Comparison of ENCODE assay signal across 24 cellular contexts in genomic region chr7:146414872-146415271, GRCh38.
"Had no signal": no experiment of that assay in that cellular context is flagged by ENCODE, and none has a peak within 500 bp of the region (broad histone marks: within the 10 kb centered on the region; RNA-seq: fewer than 3 reads in every experiment).

No MANE protein-coding gene starts in this region.

- H3K9me3 Mint-ChIP-seq: endodermal cell; nephron progenitor cell; stimulated activated naive CD8-positive, alpha-beta T cell treated with anti-CD3 and anti-CD28 coated beads, Interleukin-15, amount 100 ng/mL, for 72 hours had no signal

- H3K36me3 Mint-ChIP-seq: naive thymus-derived CD4-positive, alpha-beta T cell; stimulated activated naive B cell treated with anti-CD40 and anti-IgM and Interleukin-4, amounts not matched to agents 10 μg/mL and 1 μg/mL and 100 μg/mL, for 72 hours had no signal

- DNase-seq: effector CD4-positive, alpha-beta T cell; erythroblast; foreskin melanocyte; head of caudate nucleus; islet precursor cell; mammary epithelial cell; naive thymus-derived CD4-positive, alpha-beta T cell; nephron progenitor cell; sigmoid colon; stimulated activated CD4-positive, alpha-beta T cell treated with anti-CD3 and anti-CD28 coated beads, Interleukin-2, amount 100 ng/mL, for 24 hours; stimulated activated CD4-positive, alpha-beta T cell treated with anti-CD3 and anti-CD28 coated beads, Interleukin-4, amount 100 ng/mL, for 4 hours; stimulated activated naive B cell treated with anti-CD40 and anti-IgM and Interleukin-4, amounts not matched to agents 10 μg/mL and 1 μg/mL and 100 μg/mL, for 72 hours; stimulated activated naive CD8-positive, alpha-beta T cell treated with anti-CD3 and anti-CD28 coated beads, Interleukin-15, amount 100 ng/mL, for 72 hours; testis; upper lobe of right lung had no signal

- H3K4me3 ChIP-seq: hepatocyte, right atrium auricular region, sigmoid colon, skin epidermis, testis, tibial nerve, upper lobe of right lung, vagina had no signal

- H3K4me1 ChIP-seq: right atrium auricular region, sigmoid colon, testis, tibial nerve, upper lobe of right lung, vagina had no signal

- H3K27ac Mint-ChIP-seq: naive thymus-derived CD4-positive, alpha-beta T cell; nephron progenitor cell; stimulated activated naive B cell treated with anti-CD40 and anti-IgM and Interleukin-4, amounts not matched to agents 10 μg/mL and 1 μg/mL and 100 μg/mL, for 72 hours; stimulated activated naive CD8-positive, alpha-beta T cell treated with anti-CD3 and anti-CD28 coated beads, Interleukin-15, amount 100 ng/mL, for 72 hours had no signal

- ATAC-seq: left lobe of liver; naive thymus-derived CD4-positive, alpha-beta T cell; stimulated activated naive B cell treated with anti-CD40 and anti-IgM and Interleukin-4, amounts not matched to agents 10 μg/mL and 1 μg/mL and 100 μg/mL, for 72 hours; stimulated activated naive CD8-positive, alpha-beta T cell treated with anti-CD3 and anti-CD28 coated beads, Interleukin-15, amount 100 ng/mL, for 72 hours; upper lobe of right lung had no signal

- H2AFZ ChIP-seq: hepatocyte had no signal

- H3K27me3 ChIP-seq: hepatocyte, neutrophil, right atrium auricular region, sigmoid colon, testis, tibial nerve, upper lobe of right lung, vagina had no signal

- H3K4me1 Mint-ChIP-seq: naive thymus-derived CD4-positive, alpha-beta T cell; nephron progenitor cell; stimulated activated naive B cell treated with anti-CD40 and anti-IgM and Interleukin-4, amounts not matched to agents 10 μg/mL and 1 μg/mL and 100 μg/mL, for 72 hours; stimulated activated naive CD8-positive, alpha-beta T cell treated with anti-CD3 and anti-CD28 coated beads, Interleukin-15, amount 100 ng/mL, for 72 hours had no signal

- H3K27ac ChIP-seq: hepatocyte, neutrophil, right atrium auricular region, sigmoid colon, testis, tibial nerve, upper lobe of right lung, vagina had no signal

- H3K79me2 ChIP-seq: hepatocyte had no signal

- H3K4me2 ChIP-seq: hepatocyte had no signal

- H3K4me3 Mint-ChIP-seq: endodermal cell; naive thymus-derived CD4-positive, alpha-beta T cell; nephron progenitor cell; stimulated activated naive B cell treated with anti-CD40 and anti-IgM and Interleukin-4, amounts not matched to agents 10 μg/mL and 1 μg/mL and 100 μg/mL, for 72 hours; stimulated activated naive CD8-positive, alpha-beta T cell treated with anti-CD3 and anti-CD28 coated beads, Interleukin-15, amount 100 ng/mL, for 72 hours had no signal

- H3K27me3 Mint-ChIP-seq: naive thymus-derived CD4-positive, alpha-beta T cell; stimulated activated naive B cell treated with anti-CD40 and anti-IgM and Interleukin-4, amounts not matched to agents 10 μg/mL and 1 μg/mL and 100 μg/mL, for 72 hours; stimulated activated naive CD8-positive, alpha-beta T cell treated with anti-CD3 and anti-CD28 coated beads, Interleukin-15, amount 100 ng/mL, for 72 hours had no signal

- H3K9me3 ChIP-seq: neutrophil, right atrium auricular region, sigmoid colon, testis, tibial nerve, upper lobe of right lung, vagina had no signal

- H3K36me3 ChIP-seq: neutrophil, right atrium auricular region, sigmoid colon, tibial nerve, upper lobe of right lung, vagina had no signal

- FAIRE-seq: endothelial cell of umbilical vein had no signal
